Comparison of ENCODE assay signal across 8 cellular contexts in genomic region chr11:66267039-66267378, GRCh38. TPM values are rescaled to one million over a fixed set of nuclear protein-coding genes. Genes with fewer than 3 reads are reported as not detected.
DNase-seq lines count a peak whose midpoint lies in the region; ATAC-seq and TF ChIP-seq lines count a peak whose summit lies in the region.

No MANE protein-coding gene starts in this region.

- peak overlapping the region; percentile 26 for H3K4me3 ChIP-seq in CD4-positive, CD25-positive, alpha-beta regulatory T cell (ENCODE audit: low read depth, low read length)
- H3K4me3 ChIP-seq in SJSA1 (peak overlapping the region; percentile 69), esophagus (ENCODE audit: low read depth in 1 of 2, low read length in 2 of 2) (peak overlapping the region; percentile 59 to 63), neuronal stem cell (ENCODE audit: low read length in 2 of 2) (peak overlapping the region; percentile 75 to 87)

- peaks cover 21% of the 10 kb centered on the region for H3K36me3 ChIP-seq in CD4-positive, CD25-positive, alpha-beta regulatory T cell (ENCODE audit: control insufficient read depth, insufficient read depth, low read length)
- H3K36me3 ChIP-seq in SJSA1 (peaks cover 76% of the 10 kb centered on the region), esophagus (ENCODE audit: control insufficient read depth in 2 of 2, insufficient read depth in 2 of 2, low read length in 1 of 2) (peaks cover 10 to 35% of the 10 kb centered on the region in 2 donors), neuronal stem cell (replicated peaks in 1 of 2; ENCODE audit: control insufficient read depth in 2 of 2, insufficient read depth in 2 of 2, low read length in 2 of 2) (peaks cover 51 to 64% of the 10 kb centered on the region in 2 donors)

- no peak for DNase-seq in CD4-positive, CD25-positive, alpha-beta regulatory T cell
- no peak for DNase-seq in SJSA1 (ENCODE audit: low read depth in 1 of 2, low spot score in 2 of 2)
- DNase-seq in neuronal stem cell (ENCODE audit: low spot score) = no peak
- no peak for DNase-seq in stimulated activated CD4-positive, alpha-beta T cell treated with anti-CD3 and anti-CD28 coated beads, Interleukin-4, amount 100 ng/mL, for 1 hour
- no peak for DNase-seq in NOMO-1 (lab: John Stamatoyannopoulos, UW; ENCODE audit: unreplicated experiment in 2 of 2)

- no peaks in the 10 kb centered on the region for H3K9me3 Mint-ChIP-seq in CD4-positive, CD25-positive, alpha-beta regulatory T cell

- H2AFZ ChIP-seq in neuronal stem cell (ENCODE audit: low read length) = peak overlapping the region; percentile 86

- H2AK5ac ChIP-seq in neuronal stem cell (ENCODE audit: low read depth, low read length) = peak overlapping the region; percentile 47

- 18 to 25% methylated on average over 13 of the region's 13 CpGs for WGBS in esophagus, 2 donors
- WGBS in neuronal stem cell (ENCODE audit: extremely low coverage in 2 of 2, insufficient read length in 2 of 2, insufficient replicate concordance in 1 of 2), 2 donors = no CpG with 5 or more reads among the region's 13 CpGs

- no peak overlapping the region for H2BK5ac ChIP-seq in neuronal stem cell (ENCODE audit: low read length)

- H3K4me1 Mint-ChIP-seq in CD4-positive, CD25-positive, alpha-beta regulatory T cell = peaks cover 0 to 40% (median 24%) of the 10 kb centered on the region in 4 donors

- peaks cover 14% of the 10 kb centered on the region for H3K27me3 Mint-ChIP-seq in CD4-positive, CD25-positive, alpha-beta regulatory T cell

- peak overlapping the region; percentile 74 for H3K4me2 ChIP-seq in neuronal stem cell (ENCODE audit: insufficient read depth, low read length, poor library complexity, severe bottlenecking)

- H3K4me3 Mint-ChIP-seq in CD4-positive, CD25-positive, alpha-beta regulatory T cell = peak overlapping the region; percentile 74 to 99 (median 94)

- H3K27ac Mint-ChIP-seq in CD4-positive, CD25-positive, alpha-beta regulatory T cell = peak overlapping the region; percentile 9 to 98 (median 91)

- H3K14ac ChIP-seq in neuronal stem cell (ENCODE audit: low read length) = peak overlapping the region; percentile 38

- peaks cover 11% of the 10 kb centered on the region for H3K79me1 ChIP-seq in neuronal stem cell (ENCODE audit: low read depth, low read length)

- no peaks in the 10 kb centered on the region for H3K27me3 ChIP-seq in CD4-positive, CD25-positive, alpha-beta regulatory T cell (ENCODE audit: control insufficient read depth, insufficient read depth, low read length)
- no peaks in the 10 kb centered on the region for H3K27me3 ChIP-seq in SJSA1 (replicated peaks)
- H3K27me3 ChIP-seq in esophagus (ENCODE audit: control insufficient read depth in 1 of 2, insufficient read depth in 2 of 2, low read length in 2 of 2) = no peaks in the 10 kb centered on the region
- H3K27me3 ChIP-seq in neuronal stem cell (ENCODE audit: control insufficient read depth in 3 of 3, insufficient read depth in 3 of 3, low read depth in 1 of 3, low read length in 3 of 3) = no peaks in the 10 kb centered on the region

- H3K23ac ChIP-seq in neuronal stem cell (ENCODE audit: low read depth, low read length, poor library complexity) = peak overlapping the region; percentile 91

- ATAC-seq in CD4-positive, CD25-positive, alpha-beta regulatory T cell (ENCODE audit: low read depth in 2 of 2) = no peak
- ATAC-seq in GM19467 (IDR thresholded peaks at IDR 0.05; ENCODE audit: unreplicated experiment) = no peak
- no peak for ATAC-seq in GM18505 (IDR thresholded peaks at IDR 0.05; ENCODE audit: unreplicated experiment)

- H3K27ac ChIP-seq in CD4-positive, CD25-positive, alpha-beta regulatory T cell (ENCODE audit: insufficient read depth, low read length, poor library complexity, severe bottlenecking) = peak overlapping the region; percentile 91
- H3K27ac ChIP-seq in SJSA1 (no peak overlapping the region), esophagus (ENCODE audit: low read depth in 2 of 2, low read length in 1 of 2) (peak overlapping the region; percentile 95 to 96), neuronal stem cell (replicated peaks; ENCODE audit: low read length) (peak overlapping the region; percentile 59)

- H3K18ac ChIP-seq in neuronal stem cell (ENCODE audit: low read length) = peak overlapping the region; percentile 15

- H4K8ac ChIP-seq in neuronal stem cell (ENCODE audit: low read depth, low read length) = no peak overlapping the region

- no peak for TF ChIP-seq POLR2A in GM18505 (IDR thresholded peaks at IDR 0.05; ENCODE audit: borderline replicate concordance, extremely low read depth, insufficient read depth, insufficient read length)

- peaks cover 4% of the 10 kb centered on the region for H3K36me3 Mint-ChIP-seq in CD4-positive, CD25-positive, alpha-beta regulatory T cell

- H3K9ac ChIP-seq in neuronal stem cell (ENCODE audit: low read depth, low read length, poor library complexity) = peak overlapping the region; percentile 63

- H2BK120ac ChIP-seq in neuronal stem cell (ENCODE audit: low read depth, low read length) = no peak overlapping the region

- peaks cover 34% of the 10 kb centered on the region for H3K4me1 ChIP-seq in CD4-positive, CD25-positive, alpha-beta regulatory T cell (ENCODE audit: control insufficient read depth, insufficient read depth, low read length, poor library complexity, severe bottlenecking)
- H3K4me1 ChIP-seq in SJSA1 (replicated peaks) (peaks cover 21% of the 10 kb centered on the region), esophagus (ENCODE audit: control insufficient read depth in 2 of 2, insufficient read depth in 2 of 2, low read length in 1 of 2) (peaks cover 3 to 11% of the 10 kb centered on the region in 2 donors), neuronal stem cell (ENCODE audit: control insufficient read depth in 2 of 2, insufficient read depth in 1 of 2, low read depth in 1 of 2, low read length in 2 of 2) (peaks cover 6% of the 10 kb centered on the region in 2 donors)

- no peak overlapping the region for H3K4ac ChIP-seq in neuronal stem cell (ENCODE audit: low read length)

- peak overlapping the region; percentile 83 for H2BK15ac ChIP-seq in neuronal stem cell (ENCODE audit: low read length)

- no peak overlapping the region for H2BK12ac ChIP-seq in neuronal stem cell (ENCODE audit: low read length)

- H4K91ac ChIP-seq in neuronal stem cell (ENCODE audit: low read depth, low read length, poor library complexity) = no peak overlapping the region

- H3K9me3 ChIP-seq in CD4-positive, CD25-positive, alpha-beta regulatory T cell (ENCODE audit: control insufficient read depth in 2 of 2, low read length in 2 of 2) = no peaks in the 10 kb centered on the region
- H3K9me3 ChIP-seq in SJSA1 (replicated peaks) (no peaks in the 10 kb centered on the region), esophagus (ENCODE audit: control insufficient read depth in 2 of 2, insufficient read depth in 1 of 2, low read depth in 1 of 2, low read length in 1 of 2) (no peaks in the 10 kb centered on the region), neuronal stem cell (replicated peaks in 1 of 2; ENCODE audit: control insufficient read depth in 2 of 2, insufficient read depth in 1 of 2, low read depth in 1 of 2, low read length in 2 of 2) (no peaks in the 10 kb centered on the region)

RNA-seq across cellular contexts. Expression of gene RAB1B, which starts 1.4 kb away (rescaled TPM):
- total RNA-seq in CD4-positive, CD25-positive, alpha-beta regulatory T cell = 79.6 TPM
- polyA plus RNA-seq in CD4-positive, CD25-positive, alpha-beta regulatory T cell = 10 to 100 TPM; 13.1 to 19.6 (median 15.1) TPM
- 290 and 334 TPM in 2 replicates for total RNA-seq in SJSA1 (2014; rRNA removed; shearing (Covaris generic))
- 100 to 1,000 TPM; 129 to 156 TPM for polyA plus RNA-seq in esophagus
- 109 TPM for polyA plus RNA-seq in neuronal stem cell (2013, experiment 1 of 2)
- polyA plus RNA-seq in neuronal stem cell (2013, experiment 2 of 2) = 106 TPM

RNA-seq across cellular contexts. Expression of gene KLC2, which starts 9.5 kb away (rescaled TPM):
- 42.1 TPM for total RNA-seq in CD4-positive, CD25-positive, alpha-beta regulatory T cell
- polyA plus RNA-seq in CD4-positive, CD25-positive, alpha-beta regulatory T cell = 1 to 10 TPM; 2.5 to 3.8 (median 3.3) TPM
- total RNA-seq in SJSA1 (2014; rRNA removed; shearing (Covaris generic)) = 54.1 and 92.6 TPM in 2 replicates
- polyA plus RNA-seq in esophagus = 10 to 100 TPM; 13.8 to 17.1 TPM
- 47.2 TPM for polyA plus RNA-seq in neuronal stem cell (2013, experiment 1 of 2)
- 45.3 TPM for polyA plus RNA-seq in neuronal stem cell (2013, experiment 2 of 2)

RNA-seq across cellular contexts. Expression of gene CNIH2, which starts 11.0 kb away (rescaled TPM):
- 4.5 TPM for total RNA-seq in CD4-positive, CD25-positive, alpha-beta regulatory T cell
- not detected for polyA plus RNA-seq in CD4-positive, CD25-positive, alpha-beta regulatory T cell
- total RNA-seq in SJSA1 (2014; rRNA removed; shearing (Covaris generic)) = 2.8 and 6.2 TPM in 2 replicates
- polyA plus RNA-seq in esophagus = under 1 TPM; 0.62 to 0.77 TPM
- polyA plus RNA-seq in neuronal stem cell (2013, experiment 1 of 2) = 24.3 TPM
- 24.3 TPM for polyA plus RNA-seq in neuronal stem cell (2013, experiment 2 of 2)

RNA-seq across cellular contexts. Expression of gene YIF1A, which starts 21.9 kb away (rescaled TPM):
- 29.3 TPM for total RNA-seq in CD4-positive, CD25-positive, alpha-beta regulatory T cell
- polyA plus RNA-seq in CD4-positive, CD25-positive, alpha-beta regulatory T cell = 10 to 100 TPM; 48.3 to 71.3 (median 55.3) TPM
- 162 and 245 TPM in 2 replicates for total RNA-seq in SJSA1 (2014; rRNA removed; shearing (Covaris generic))
- polyA plus RNA-seq in esophagus = 10 to 100 TPM; 51.6 to 63.1 TPM
- 75.4 TPM for polyA plus RNA-seq in neuronal stem cell (2013, experiment 1 of 2)
- 75.5 TPM for polyA plus RNA-seq in neuronal stem cell (2013, experiment 2 of 2)

RNA-seq across cellular contexts. Expression of gene TMEM151A, which starts 24.7 kb away (rescaled TPM):
- total RNA-seq in CD4-positive, CD25-positive, alpha-beta regulatory T cell = not detected
- polyA plus RNA-seq in CD4-positive, CD25-positive, alpha-beta regulatory T cell = not detected
- total RNA-seq in SJSA1 (2014; rRNA removed; shearing (Covaris generic)) = 0.60 and 0.61 TPM in 2 replicates
- polyA plus RNA-seq in esophagus = under 1 TPM; 0.01 to 0.04 TPM
- 0.15 TPM for polyA plus RNA-seq in neuronal stem cell (2013, experiment 1 of 2)
- polyA plus RNA-seq in neuronal stem cell (2013, experiment 2 of 2) = 0.17 TPM

Comparison
In these comparisons a context has a peak if more than half of its experiments do, and no peak if none do; other contexts are left out.
1. H3K4me3 ChIP-seq: peak in every context shown above with its lines; median percentile 81 in neuronal stem cell; 69 in SJSA1; 61 in esophagus; 26 in CD4-positive, CD25-positive, alpha-beta regulatory T cell.